Comparison of ENCODE assay signal across 13 cellular contexts in genomic region chr16:86924537-86924936, GRCh38.
A peak's percentile ranks its signal among the peaks of the same experiment; 100 is the strongest.
DNase-seq lines count a peak whose midpoint lies in the region; ATAC-seq and TF ChIP-seq lines count a peak whose summit lies in the region.
"Had no signal": no experiment of that assay in that cellular context is flagged by ENCODE, and none has a peak within 500 bp of the region (broad histone marks: within the 10 kb centered on the region; RNA-seq: fewer than 3 reads in every experiment).

No MANE protein-coding gene starts in this region.

- ATAC-seq in left cardiac atrium: no peak

- H3K79me2 ChIP-seq in ACC112 (ENCODE audit: control insufficient read depth, insufficient read depth, low read length, unreplicated experiment): peaks cover 4% of the 10 kb centered on the region

- whole genome bisulfite sequencing in endodermal cell (ENCODE audit: insufficient coverage in 1 of 2, insufficient read length in 1 of 2), 2 experiments: 87 to 88% methylated on average over 3 to 6 of the region's 6 CpGs

- DNase-seq in HS-27A (ENCODE audit: low read depth) (peak; percentile 79), astrocyte of the spinal cord (ENCODE audit: low read depth, low spot score) (peak; percentile 85), iris pigment epithelial cell (ENCODE audit: low read depth) (peak; percentile 77), left cardiac atrium (no peak), endodermal cell (no peak), T-helper 2 cell (no peak), GM10248 (ENCODE audit: extremely low spot score) (no peak)
- DNase-seq: cortex of kidney, DMS 273 treated with DMSO at 0.1 percent for 48 hours, NCI-H2227 treated with DMSO at 0.1 percent for 48 hours had no signal

- H3K36me3 Mint-ChIP-seq in endodermal cell (ENCODE audit: low read depth): no peaks in the 10 kb centered on the region
- H3K36me3 Mint-ChIP-seq: activated naive CD8-positive, alpha-beta T cell had no signal

- intact Hi-C loops in left cardiac atrium (cut with DNase I): no loop called here

- POLR2A ChIA-PET in GM10248 (lab: Yijun Ruan, JAX): no interaction called here

- no peak overlapping the region for H2AFZ ChIP-seq in ACC112 (ENCODE audit: low read length, unreplicated experiment)

- peaks cover 12% of the 10 kb centered on the region for H3K9me3 Mint-ChIP-seq in endodermal cell

- H3K36me3 ChIP-seq in ACC112 (ENCODE audit: insufficient read depth, low read length): peaks cover 16% of the 10 kb centered on the region; the same call in 1 of the 2 replicates
- H3K36me3 ChIP-seq in endodermal cell (ENCODE audit: control insufficient read depth, insufficient read depth, low read length): no peaks in the 10 kb centered on the region

- peaks cover 3% of the 10 kb centered on the region for H3K27me3 Mint-ChIP-seq in endodermal cell (ENCODE audit: insufficient read depth)

- peaks cover 5% of the 10 kb centered on the region for H3K4me1 Mint-ChIP-seq in endodermal cell

- H3K9me3 ChIP-seq in endodermal cell (ENCODE audit: control insufficient read depth, low read length): peaks cover 7% of the 10 kb centered on the region

- H3K9ac ChIP-seq in endodermal cell (ENCODE audit: extremely low read depth, low read length, poor library complexity, severe bottlenecking): no peak overlapping the region

- TF ChIP-seq CTCF in astrocyte of the spinal cord (IDR thresholded peaks at IDR 0.05; ENCODE audit: low read depth, low read length) (no peak), endodermal cell (conservative IDR thresholded peaks at IDR 0.05) (no peak), GM10248 (IDR thresholded peaks at IDR 0.05; ENCODE audit: control extremely low read depth, extremely low read depth, low read depth, missing control alignments) (no peak)

- no peaks in the 10 kb centered on the region for H3K27me3 ChIP-seq in ACC112 (ENCODE audit: insufficient read depth, low read length)
- H3K27me3 ChIP-seq in endodermal cell (ENCODE audit: control insufficient read depth, insufficient read depth, low read length, poor library complexity, severe bottlenecking): no peaks in the 10 kb centered on the region

- H3K27ac ChIP-seq in ACC112 (ENCODE audit: low read depth, low read length) (peak overlapping the region; percentile 83), endodermal cell (ENCODE audit: low read depth, low read length) (no peak overlapping the region)
- H3K27ac ChIP-seq: SK-N-MC had no signal

- CTCF ChIA-PET in GM10248 (lab: Yijun Ruan, JAX): no interaction called here

- in situ Hi-C loops in astrocyte of the spinal cord (cut with HindIII; ENCODE audit: low sequenced_read_pairs): no loop called here

- H3K4me3 ChIP-seq in ACC112 (ENCODE audit: low read depth, low read length): peak overlapping the region; percentile 6; the same call in 1 of the 2 replicates
- no peak overlapping the region for H3K4me3 ChIP-seq in astrocyte of the spinal cord (ENCODE audit: low read depth, low read length)
- no peak overlapping the region for H3K4me3 ChIP-seq in endodermal cell (ENCODE audit: low read length)
- H3K4me3 ChIP-seq: SK-N-MC had no signal

- no peak overlapping the region for H3K27ac Mint-ChIP-seq in endodermal cell
- H3K27ac Mint-ChIP-seq: activated naive CD8-positive, alpha-beta T cell had no signal

- H3K4me1 ChIP-seq in ACC112 (ENCODE audit: control insufficient read depth, insufficient read depth, low read length, unreplicated experiment) (peaks cover 34% of the 10 kb centered on the region), endodermal cell (ENCODE audit: control insufficient read depth, insufficient read depth, low read length) (no peaks in the 10 kb centered on the region)

- no peak overlapping the region for H3K4me3 Mint-ChIP-seq in endodermal cell
- H3K4me3 Mint-ChIP-seq: activated naive CD8-positive, alpha-beta T cell had no signal

Comparison
In these comparisons a context has a peak if more than half of its experiments do, and no peak if none do; other contexts are left out.
1. DNase-seq: peak in HS-27A (single experiment), astrocyte of the spinal cord (single experiment) and iris pigment epithelial cell (single experiment); none in left cardiac atrium (single experiment), endodermal cell (single experiment), T-helper 2 cell (0 of 5) and GM10248 (single experiment).